Comparison of ENCODE assay signal across 8 cellular contexts in the genomic region with DNA sequence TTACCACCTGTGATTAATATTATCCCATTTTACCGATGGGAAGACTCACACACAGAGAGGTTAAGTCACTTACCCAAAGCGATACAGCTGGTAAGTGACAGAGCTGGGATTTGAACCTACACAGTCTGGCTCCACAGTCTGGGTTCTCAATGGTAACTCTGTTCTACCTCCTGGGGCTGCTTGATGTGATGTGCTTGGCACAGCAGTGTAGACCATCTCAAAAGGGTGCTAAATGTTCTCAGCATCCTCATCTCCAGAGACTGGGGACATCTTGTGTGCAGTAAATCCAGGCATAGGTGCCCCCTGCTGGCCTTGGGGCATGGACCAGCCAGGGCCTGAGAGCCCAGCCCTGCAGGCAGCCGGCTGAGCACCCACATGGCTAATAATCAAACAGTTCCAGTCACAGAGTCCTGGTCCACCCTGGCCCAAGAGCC. TPM values are rescaled to one million over a fixed set of nuclear protein-coding genes. Genes with fewer than 3 reads are reported as not detected.
DNase-seq lines count a peak whose midpoint lies in the region; ATAC-seq and TF ChIP-seq lines count a peak whose summit lies in the region.

No MANE protein-coding gene starts in this region.

- H3K4me3 Mint-ChIP-seq in activated T-helper 1 cell treated with anti-CD3 and anti-CD28 coated beads, Interleukin-12 subunit alpha, Interleukin-12 subunit beta, Interleukin-2, Interleukin-4 antibody, amounts not matched to agents 30 ng/mL and 10 ng/mL and 1 ng/mL, durations not matched to agents 14 hours and 24 hours and 36 hours: no peak overlapping the region

- peaks cover 13% of the 10 kb centered on the region for H3K27me3 Mint-ChIP-seq in activated T-helper 1 cell treated with anti-CD3 and anti-CD28 coated beads, Interleukin-12 subunit alpha, Interleukin-12 subunit beta, Interleukin-2, Interleukin-4 antibody, amounts not matched to agents 30 ng/mL and 10 ng/mL and 1 ng/mL, durations not matched to agents 14 hours and 24 hours and 36 hours (ENCODE audit: insufficient read depth)

- peak; percentile 56 for TF ChIP-seq CTCF in GM12865 (IDR thresholded peaks at IDR 0.05; ENCODE audit: insufficient read depth, low read depth, low read length, missing control alignments)
- peak in 3 of 4 experiments; percentile 42 to 70 (median 68) for TF ChIP-seq CTCF in prostate gland (IDR thresholded peaks at IDR 0.05)

- no peaks in the 10 kb centered on the region for H3K36me3 ChIP-seq in prostate gland

- no peaks in the 10 kb centered on the region for H3K4me1 ChIP-seq in prostate gland (replicated peaks)

- no peak for TF ChIP-seq POLR2A in prostate gland (IDR thresholded peaks at IDR 0.05)

- no peaks in the 10 kb centered on the region for H3K27me3 ChIP-seq in prostate gland (replicated peaks; ENCODE audit: insufficient read depth)

- no peaks in the 10 kb centered on the region for H3K9me3 ChIP-seq in prostate gland

- in situ Hi-C loops in ACHN (cut with HindIII; ENCODE audit: low pct_ligation_motif_present, low pct_unique_long_range_greater_than_20kb, low sequenced_read_pairs): no loop called here

- DNase-seq in ACHN (peak; percentile 79), GM12865 (ENCODE audit: low read depth) (peak; percentile 70), NCI-H524 treated with DMSO at 0.1 percent for 48 hours (lab: John Stamatoyannopoulos, UW) (peak; percentile 18), Right ventricle myocardium superior (peak; percentile 62), prostate gland (ENCODE audit: low spot score) (peak; percentile 51)
- DNase-seq in activated T-helper 1 cell treated with anti-CD3 and anti-CD28 coated beads, Interleukin-12 subunit alpha, Interleukin-12 subunit beta, Interleukin-2, Interleukin-4 antibody, amounts not matched to agents 30 ng/mL and 10 ng/mL and 1 ng/mL, durations not matched to agents 14 hours and 24 hours and 36 hours (ENCODE audit: low spot score): peak; percentile 33

- 69% methylated on average over 3 of the region's 3 CpGs for WGBS in prostate gland

- peak; percentile 67 for ATAC-seq in Right ventricle myocardium superior (ENCODE audit: poor library complexity)
- no peak for ATAC-seq in HG02763 (IDR thresholded peaks at IDR 0.05; ENCODE audit: unreplicated experiment)
- no peak for ATAC-seq in HG02938 (IDR thresholded peaks at IDR 0.05; ENCODE audit: unreplicated experiment)

- intact Hi-C loops in activated T-helper 1 cell treated with anti-CD3 and anti-CD28 coated beads, Interleukin-12 subunit alpha, Interleukin-12 subunit beta, Interleukin-2, Interleukin-4 antibody, amounts not matched to agents 30 ng/mL and 10 ng/mL and 1 ng/mL, durations not matched to agents 14 hours and 24 hours and 36 hours (cut with micrococcal nuclease): loop anchor here (1.0 kb wide), 2 partner anchors 71 to 144 kb away; no protein-coding TSS in a partner anchor
- intact Hi-C loops in Right ventricle myocardium superior (cut with DNase I): loop anchor here (5.0 to 10.0 kb wide), 2 partner anchors 115 to 143 kb away; no protein-coding TSS in a partner anchor
- intact Hi-C loops in prostate gland (cut with DNase I): no loop called here

- no peaks in the 10 kb centered on the region for H3K36me3 Mint-ChIP-seq in activated T-helper 1 cell treated with anti-CD3 and anti-CD28 coated beads, Interleukin-12 subunit alpha, Interleukin-12 subunit beta, Interleukin-2, Interleukin-4 antibody, amounts not matched to agents 30 ng/mL and 10 ng/mL and 1 ng/mL, durations not matched to agents 14 hours and 24 hours and 36 hours (ENCODE audit: low read depth)

- no peaks in the 10 kb centered on the region for H3K4me1 Mint-ChIP-seq in activated T-helper 1 cell treated with anti-CD3 and anti-CD28 coated beads, Interleukin-12 subunit alpha, Interleukin-12 subunit beta, Interleukin-2, Interleukin-4 antibody, amounts not matched to agents 30 ng/mL and 10 ng/mL and 1 ng/mL, durations not matched to agents 14 hours and 24 hours and 36 hours (ENCODE audit: low read depth)

- no peak overlapping the region for H3K27ac Mint-ChIP-seq in activated T-helper 1 cell treated with anti-CD3 and anti-CD28 coated beads, Interleukin-12 subunit alpha, Interleukin-12 subunit beta, Interleukin-2, Interleukin-4 antibody, amounts not matched to agents 30 ng/mL and 10 ng/mL and 1 ng/mL, durations not matched to agents 14 hours and 24 hours and 36 hours

- H3K27ac ChIP-seq in prostate gland: no peak overlapping the region

- H3K4me3 ChIP-seq in GM12865 (ENCODE audit: low read depth, low read length) (no peak overlapping the region), prostate gland (no peak overlapping the region)

- no peaks in the 10 kb centered on the region for H3K9me3 Mint-ChIP-seq in activated T-helper 1 cell treated with anti-CD3 and anti-CD28 coated beads, Interleukin-12 subunit alpha, Interleukin-12 subunit beta, Interleukin-2, Interleukin-4 antibody, amounts not matched to agents 30 ng/mL and 10 ng/mL and 1 ng/mL, durations not matched to agents 14 hours and 24 hours and 36 hours

RNA-seq across cellular contexts. Expression of a gene that starts 15.4 kb away (rescaled TPM):
- total RNA-seq in activated T-helper 1 cell treated with anti-CD3 and anti-CD28 coated beads, Interleukin-12 subunit alpha, Interleukin-12 subunit beta, Interleukin-2, Interleukin-4 antibody, amounts not matched to agents 30 ng/mL and 10 ng/mL and 1 ng/mL, durations not matched to agents 14 hours and 24 hours and 36 hours: 46.1 and 49.1 TPM in 2 replicates
- total RNA-seq in Right ventricle myocardium superior (9.4 TPM), prostate gland (10 to 100 TPM; 22.7 to 30.2 TPM)

RNA-seq across cellular contexts. Expression of a gene that starts 25.6 kb away (rescaled TPM):
- total RNA-seq in activated T-helper 1 cell treated with anti-CD3 and anti-CD28 coated beads, Interleukin-12 subunit alpha, Interleukin-12 subunit beta, Interleukin-2, Interleukin-4 antibody, amounts not matched to agents 30 ng/mL and 10 ng/mL and 1 ng/mL, durations not matched to agents 14 hours and 24 hours and 36 hours: not detected in 2 replicates
- total RNA-seq in Right ventricle myocardium superior (not detected), prostate gland (1 to 10 TPM in 1 of 2 donors, not detected in 1; 5.5 TPM)

RNA-seq across cellular contexts. Expression of a gene that starts 52.1 kb away (rescaled TPM):
- not detected in 2 replicates for total RNA-seq in activated T-helper 1 cell treated with anti-CD3 and anti-CD28 coated beads, Interleukin-12 subunit alpha, Interleukin-12 subunit beta, Interleukin-2, Interleukin-4 antibody, amounts not matched to agents 30 ng/mL and 10 ng/mL and 1 ng/mL, durations not matched to agents 14 hours and 24 hours and 36 hours
- total RNA-seq in Right ventricle myocardium superior (0.48 TPM), prostate gland (not detected)

Comparison
In these comparisons a context has a peak if more than half of its experiments do, and no peak if none do; other contexts are left out.
1. DNase-seq: peak in every context shown above with its lines; median percentile 79 in ACHN; 70 in GM12865; 62 in Right ventricle myocardium superior; 51 in prostate gland; 33 in activated T-helper 1 cell treated with anti-CD3 and anti-CD28 coated beads, Interleukin-12 subunit alpha, Interleukin-12 subunit beta, Interleukin-2, Interleukin-4 antibody, amounts not matched to agents 30 ng/mL and 10 ng/mL and 1 ng/mL, durations not matched to agents 14 hours and 24 hours and 36 hours; 18 in NCI-H524 treated with DMSO at 0.1 percent for 48 hours.